In genomic region chr18:78993014-78993926, GRCh38 we compare ENCODE assay signal across 1 cellular context.
TF ChIP-seq lines count a peak whose summit lies in the region.

No MANE protein-coding gene starts in this region.

TF ChIP-seq in WTC11, 78 proteins besides CTCF, POLR2A, EP300 and RAD21 (continued from another document):
- TF ChIP-seq AR (CRISPR knock-in tag; IDR thresholded peaks at IDR 0.05) (no peak), PRRX2 (CRISPR knock-in tag; IDR thresholded peaks at IDR 0.05) (no peak), ZNF281 (CRISPR knock-in tag; IDR thresholded peaks at IDR 0.05) (no peak), ZMAT4 (CRISPR knock-in tag; IDR thresholded peaks at IDR 0.05) (no peak), USF2 (CRISPR knock-in tag; IDR thresholded peaks at IDR 0.05) (no peak), FOXP1 (CRISPR knock-in tag; IDR thresholded peaks at IDR 0.05; ENCODE audit: borderline replicate concordance) (no peak)
